In the genomic region with DNA sequence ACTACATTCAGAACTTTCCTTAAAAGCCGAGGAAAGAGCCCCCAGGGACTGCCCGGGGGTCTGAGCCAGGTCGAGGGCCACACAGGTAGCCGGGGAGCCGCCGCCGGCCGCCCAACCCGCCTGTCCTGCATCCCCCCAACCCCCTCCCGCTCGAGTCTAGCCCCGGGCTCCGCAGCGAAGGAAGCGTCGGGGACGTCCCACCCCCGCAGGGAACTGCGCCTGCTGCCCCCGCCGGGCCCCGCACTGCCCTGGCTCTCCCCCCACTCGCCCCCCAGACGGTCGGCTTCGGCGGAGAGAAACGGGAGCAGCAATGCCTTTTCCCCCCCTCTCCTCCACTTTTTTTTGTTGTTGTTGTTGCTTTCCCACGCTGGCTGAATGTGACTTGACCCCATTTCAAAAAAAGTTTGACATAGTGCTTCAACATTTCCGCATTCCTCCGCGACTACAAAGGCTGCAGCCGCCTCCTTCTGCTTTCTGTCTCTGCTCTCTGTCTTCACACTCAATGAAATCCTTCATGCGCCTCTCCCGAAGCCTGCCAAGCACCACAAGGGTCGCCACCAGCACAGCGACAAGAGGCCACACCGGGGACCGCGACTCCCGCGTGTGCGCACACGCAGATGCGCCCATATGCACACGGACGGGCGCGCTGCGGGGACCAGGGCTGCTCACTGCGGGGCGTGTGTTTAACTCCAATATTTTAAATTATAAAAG, we compare ENCODE assay signal across 8 cellular contexts. TPM values are rescaled to one million over a fixed set of nuclear protein-coding genes. Genes with fewer than 3 reads are reported as not detected.
DNase-seq lines count a peak whose midpoint lies in the region; ATAC-seq and TF ChIP-seq lines count a peak whose summit lies in the region.

No MANE protein-coding gene starts in this region.

- CTCF ChIA-PET in PC-9 (lab: Charles Lee) = interaction anchor here (0.6 kb wide), 1 partner anchor 226 kb away, joined by 3 read pairs; no protein-coding TSS in a partner anchor

- peak overlapping the region; percentile 91 for H3K9ac ChIP-seq in GM23248

- H3K27ac Mint-ChIP-seq in activated T-helper 1 cell treated with anti-CD3 and anti-CD28 coated beads, Interleukin-12 subunit alpha, Interleukin-12 subunit beta, Interleukin-2, Interleukin-4 antibody, amounts not matched to agents 30 ng/mL and 10 ng/mL and 1 ng/mL, durations not matched to agents 14 hours and 24 hours and 36 hours = peak overlapping the region; percentile 96
- H3K27ac Mint-ChIP-seq in natural killer cell treated with Interleukin-12 subunit alpha and Interleukin-12 subunit beta and Interleukin-15 and Interleukin-18, amount 100 ng/mL, for 72 hours = peak overlapping the region; percentile 96 to 99

- ATAC-seq in natural killer cell treated with Interleukin-12 subunit alpha and Interleukin-12 subunit beta and Interleukin-15 and Interleukin-18, amount 100 ng/mL, for 72 hours = peak; percentile 35 to 52

- H3K79me2 ChIP-seq in ACC112 (ENCODE audit: control insufficient read depth, insufficient read depth, low read length, unreplicated experiment) (peaks cover 53% of the 10 kb centered on the region), GM23248 (ENCODE audit: insufficient read depth) (peaks cover 47% of the 10 kb centered on the region), PC-9 (ENCODE audit: low read depth) (peaks cover 47% of the 10 kb centered on the region)

- H3K27me3 Mint-ChIP-seq in activated T-helper 1 cell treated with anti-CD3 and anti-CD28 coated beads, Interleukin-12 subunit alpha, Interleukin-12 subunit beta, Interleukin-2, Interleukin-4 antibody, amounts not matched to agents 30 ng/mL and 10 ng/mL and 1 ng/mL, durations not matched to agents 14 hours and 24 hours and 36 hours (ENCODE audit: insufficient read depth) = peaks cover 5% of the 10 kb centered on the region
- no peaks in the 10 kb centered on the region for H3K27me3 Mint-ChIP-seq in natural killer cell treated with Interleukin-12 subunit alpha and Interleukin-12 subunit beta and Interleukin-15 and Interleukin-18, amount 100 ng/mL, for 72 hours

- H3K27me3 ChIP-seq in ACC112 (ENCODE audit: insufficient read depth, low read length) (no peaks in the 10 kb centered on the region), GM23248 (replicated peaks; ENCODE audit: insufficient read depth) (no peaks in the 10 kb centered on the region), PC-9 (ENCODE audit: insufficient read depth, low read depth) (no peaks in the 10 kb centered on the region), thymus (ENCODE audit: control insufficient read depth, insufficient read depth) (no peaks in the 10 kb centered on the region)

- peaks cover 35% of the 10 kb centered on the region for H3F3A ChIP-seq in GM23248 (ENCODE audit: insufficient read depth)
- peaks cover 18% of the 10 kb centered on the region; the same call in 1 of the 2 replicates for H3F3A ChIP-seq in PC-9 (ENCODE audit: insufficient read depth, low read depth)

- WGBS in GM23248 (ENCODE audit: low coverage in 1 of 2, low lambda C conversion rate in 2 of 2, missing lambda C conversion rate in 2 of 2), 2 experiments = 1% methylated on average over 33 to 52 of the region's 52 CpGs
- under 1% methylated on average over 52 of the region's 52 CpGs for WGBS in thymus

- 0 out of 2 replicates have a peak, but pooled peaks cover 5% of the 10 kb centered on the region for H3K36me3 ChIP-seq in ACC112 (ENCODE audit: insufficient read depth, low read length)
- no peaks in the 10 kb centered on the region for H3K36me3 ChIP-seq in GM23248 (ENCODE audit: low read depth)
- H3K36me3 ChIP-seq in PC-9 (ENCODE audit: low read depth) = peaks cover 21% of the 10 kb centered on the region
- no peaks in the 10 kb centered on the region for H3K36me3 ChIP-seq in thymus (ENCODE audit: control insufficient read depth, insufficient read depth)

- H2AFZ ChIP-seq in ACC112 (ENCODE audit: low read length, unreplicated experiment) = no peak overlapping the region
- H2AFZ ChIP-seq in GM23248 = peak overlapping the region; percentile 62
- H2AFZ ChIP-seq in PC-9 = peak overlapping the region; percentile 76

- H3K4me1 ChIP-seq in ACC112 (ENCODE audit: control insufficient read depth, insufficient read depth, low read length, unreplicated experiment) (peaks cover 15% of the 10 kb centered on the region), GM23248 (ENCODE audit: insufficient read depth) (peaks cover 21% of the 10 kb centered on the region), PC-9 (replicated peaks; ENCODE audit: insufficient read depth) (peaks cover 36% of the 10 kb centered on the region), thymus (ENCODE audit: control insufficient read depth, insufficient read depth, low read length) (no peaks in the 10 kb centered on the region)

- H3K9me2 ChIP-seq in GM23248 (ENCODE audit: insufficient read depth) (no peaks in the 10 kb centered on the region), PC-9 (ENCODE audit: insufficient read depth) (no peaks in the 10 kb centered on the region)

- TF ChIP-seq CTCF in PC-9 (conservative IDR thresholded peaks at IDR 0.05) (no peak), fibroblast of pulmonary artery (IDR thresholded peaks at IDR 0.05; ENCODE audit: low read length, missing control alignments) (no peak)

- H3K4me3 ChIP-seq in ACC112 (ENCODE audit: low read depth, low read length) (peak overlapping the region; percentile 79), GM23248 (peak overlapping the region; percentile 88), PC-9 (peak overlapping the region; percentile 94), fibroblast of pulmonary artery (replicated peaks; ENCODE audit: low read depth, low read length) (peak overlapping the region; percentile 63), thymus (ENCODE audit: low read length) (peak overlapping the region; percentile 93)

- peak overlapping the region; percentile 97 for H3K4me3 Mint-ChIP-seq in activated T-helper 1 cell treated with anti-CD3 and anti-CD28 coated beads, Interleukin-12 subunit alpha, Interleukin-12 subunit beta, Interleukin-2, Interleukin-4 antibody, amounts not matched to agents 30 ng/mL and 10 ng/mL and 1 ng/mL, durations not matched to agents 14 hours and 24 hours and 36 hours
- peak overlapping the region; percentile 99 for H3K4me3 Mint-ChIP-seq in natural killer cell treated with Interleukin-12 subunit alpha and Interleukin-12 subunit beta and Interleukin-15 and Interleukin-18, amount 100 ng/mL, for 72 hours

- POLR2A ChIA-PET in PC-9 (lab: Charles Lee; ENCODE audit: unreplicated experiment) = no interaction called here

- no TSS peak for BruUV-seq in PC-9 (replicated peaks; lab: Mats Ljungman, UMichigan)

- H3K27ac ChIP-seq in ACC112 (ENCODE audit: low read depth, low read length) = peak overlapping the region; percentile 94
- H3K27ac ChIP-seq in GM23248 = peak overlapping the region; percentile 87
- peak overlapping the region; percentile 77 for H3K27ac ChIP-seq in PC-9
- peak overlapping the region; percentile 96 for H3K27ac ChIP-seq in thymus (ENCODE audit: low read depth)

- DNase-seq in GM23248 (peak; percentile 88), PC-9 (peak; percentile 73 to 84), fibroblast of pulmonary artery (ENCODE audit: low read depth) (peak; percentile 82), NCI-H446 treated with DMSO at 0.1 percent for 48 hours (lab: John Stamatoyannopoulos, UW) (no peak)
- DNase-seq in activated T-helper 1 cell treated with anti-CD3 and anti-CD28 coated beads, Interleukin-12 subunit alpha, Interleukin-12 subunit beta, Interleukin-2, Interleukin-4 antibody, amounts not matched to agents 30 ng/mL and 10 ng/mL and 1 ng/mL, durations not matched to agents 14 hours and 24 hours and 36 hours (ENCODE audit: low spot score) = peak; percentile 37
- DNase-seq in natural killer cell treated with Interleukin-12 subunit alpha and Interleukin-12 subunit beta and Interleukin-15 and Interleukin-18, amount 100 ng/mL, for 72 hours (ENCODE audit: low spot score) = peak; percentile 80

- H3K4me2 ChIP-seq in GM23248 (ENCODE audit: unreplicated experiment) = peak overlapping the region; percentile 92
- H3K4me2 ChIP-seq in PC-9 = peak overlapping the region; percentile 92

- intact Hi-C loops in PC-9 (cut with micrococcal nuclease; ENCODE audit: unreplicated experiment) = loop anchor here (1.0 to 10.0 kb wide), 8 partner anchors 69 to 410 kb away; a partner anchor contains a TSS
- intact Hi-C loops in activated T-helper 1 cell treated with anti-CD3 and anti-CD28 coated beads, Interleukin-12 subunit alpha, Interleukin-12 subunit beta, Interleukin-2, Interleukin-4 antibody, amounts not matched to agents 30 ng/mL and 10 ng/mL and 1 ng/mL, durations not matched to agents 14 hours and 24 hours and 36 hours (cut with micrococcal nuclease) = loop anchor here (1.0 kb wide), 2 partner anchors 69 to 307 kb away; a partner anchor contains a TSS

- H3K9me3 ChIP-seq in GM23248 (ENCODE audit: low read depth) (no peaks in the 10 kb centered on the region), PC-9 (ENCODE audit: insufficient read depth, low read depth) (no peaks in the 10 kb centered on the region), thymus (ENCODE audit: control insufficient read depth) (no peaks in the 10 kb centered on the region)

- peaks cover 42% of the 10 kb centered on the region for H3K4me1 Mint-ChIP-seq in activated T-helper 1 cell treated with anti-CD3 and anti-CD28 coated beads, Interleukin-12 subunit alpha, Interleukin-12 subunit beta, Interleukin-2, Interleukin-4 antibody, amounts not matched to agents 30 ng/mL and 10 ng/mL and 1 ng/mL, durations not matched to agents 14 hours and 24 hours and 36 hours (ENCODE audit: low read depth)
- H3K4me1 Mint-ChIP-seq in natural killer cell treated with Interleukin-12 subunit alpha and Interleukin-12 subunit beta and Interleukin-15 and Interleukin-18, amount 100 ng/mL, for 72 hours (ENCODE audit: low read depth in 2 of 2) = peaks cover 37 to 41% of the 10 kb centered on the region in 2 donors

- H3K9me3 Mint-ChIP-seq in activated T-helper 1 cell treated with anti-CD3 and anti-CD28 coated beads, Interleukin-12 subunit alpha, Interleukin-12 subunit beta, Interleukin-2, Interleukin-4 antibody, amounts not matched to agents 30 ng/mL and 10 ng/mL and 1 ng/mL, durations not matched to agents 14 hours and 24 hours and 36 hours = no peaks in the 10 kb centered on the region
- H3K9me3 Mint-ChIP-seq in natural killer cell treated with Interleukin-12 subunit alpha and Interleukin-12 subunit beta and Interleukin-15 and Interleukin-18, amount 100 ng/mL, for 72 hours = no peaks in the 10 kb centered on the region

- H3K36me3 Mint-ChIP-seq in activated T-helper 1 cell treated with anti-CD3 and anti-CD28 coated beads, Interleukin-12 subunit alpha, Interleukin-12 subunit beta, Interleukin-2, Interleukin-4 antibody, amounts not matched to agents 30 ng/mL and 10 ng/mL and 1 ng/mL, durations not matched to agents 14 hours and 24 hours and 36 hours (ENCODE audit: low read depth) = peaks cover 37% of the 10 kb centered on the region
- peaks cover 35% of the 10 kb centered on the region for H3K36me3 Mint-ChIP-seq in natural killer cell treated with Interleukin-12 subunit alpha and Interleukin-12 subunit beta and Interleukin-15 and Interleukin-18, amount 100 ng/mL, for 72 hours

- in situ Hi-C loops in GM23248 (cut with MboI) = loop anchor here (10.0 kb wide), 3 partner anchors 140 to 220 kb away; no protein-coding TSS in a partner anchor

- H4K20me1 ChIP-seq in GM23248 (ENCODE audit: insufficient read depth) = no peaks in the 10 kb centered on the region
- peaks cover 5% of the 10 kb centered on the region; the same call in 1 of the 2 replicates for H4K20me1 ChIP-seq in PC-9 (ENCODE audit: insufficient read depth)

RNA-seq across cellular contexts. Expression of a gene that starts 1.1 kb away (rescaled TPM):
- total RNA-seq in GM23248 (2014; rRNA removed; shearing (Covaris generic)) = 61.5 and 77.0 TPM in 2 replicates
- polyA plus RNA-seq in GM23248 (2016; fragmentation: Nextera tagmentation; extraction: Ambion mirVana) (16.1 and 17.8 TPM in 2 replicates), thymus (6.5 TPM)
- total RNA-seq in PC-9 (2021) = 49.5 and 52.2 TPM in 2 replicates
- total RNA-seq in activated T-helper 1 cell treated with anti-CD3 and anti-CD28 coated beads, Interleukin-12 subunit alpha, Interleukin-12 subunit beta, Interleukin-2, Interleukin-4 antibody, amounts not matched to agents 30 ng/mL and 10 ng/mL and 1 ng/mL, durations not matched to agents 14 hours and 24 hours and 36 hours = 328 and 332 TPM in 2 replicates
- total RNA-seq in natural killer cell treated with Interleukin-12 subunit alpha and Interleukin-12 subunit beta and Interleukin-15 and Interleukin-18, amount 100 ng/mL, for 72 hours = 100 to 1,000 TPM; 278 to 404 TPM
